In genomic region chr9:135770203-135770535, GRCh38 we compare ENCODE assay signal across 18 cellular contexts.
A peak's percentile ranks its signal among the peaks of the same experiment; 100 is the strongest.
DNase-seq lines count a peak whose midpoint lies in the region; ATAC-seq lines count a peak whose summit lies in the region.
"Had no signal": no experiment of that assay in that cellular context is flagged by ENCODE, and none has a peak within 500 bp of the region (broad histone marks: within the 10 kb centered on the region; RNA-seq: fewer than 3 reads in every experiment).

No MANE protein-coding gene starts in this region.

- H3K9me3 ChIP-seq in T-helper 17 cell (ENCODE audit: control insufficient read depth, low read length, poor library complexity, severe bottlenecking) (no peaks in the 10 kb centered on the region), trophoblast cell (ENCODE audit: insufficient read depth, low read depth, low read length) (peaks cover 30% of the 10 kb centered on the region)

- H3K4me3 Mint-ChIP-seq in T-helper 17 cell = no peak overlapping the region
- H3K4me3 Mint-ChIP-seq: CD4-positive, CD25-positive, alpha-beta regulatory T cell had no signal

- H3K27me3 Mint-ChIP-seq in T-helper 17 cell = peaks cover under 1% of the 10 kb centered on the region
- H3K27me3 Mint-ChIP-seq: CD4-positive, CD25-positive, alpha-beta regulatory T cell had no signal

- no peaks in the 10 kb centered on the region for H3K79me2 ChIP-seq in trophoblast cell (ENCODE audit: control insufficient read depth, insufficient read depth, low read length, poor library complexity)

- H4K12ac ChIP-seq in trophoblast cell (ENCODE audit: low read depth, low read length) = no peak overlapping the region

- no peak overlapping the region for H2BK5ac ChIP-seq in trophoblast cell (ENCODE audit: low read depth, low read length, poor library complexity)

- H3K4me1 ChIP-seq in trophoblast cell (ENCODE audit: control insufficient read depth in 1 of 2, insufficient read depth in 2 of 2, low read length in 2 of 2) = no peaks in the 10 kb centered on the region

- H3K4me3 ChIP-seq in trophoblast cell (ENCODE audit: low read depth, low read length) = no peak overlapping the region

- no peak overlapping the region for H4K8ac ChIP-seq in trophoblast cell (ENCODE audit: low read depth, low read length)

- H3K4ac ChIP-seq in trophoblast cell (ENCODE audit: low read depth, low read length) = no peak overlapping the region

- no peak overlapping the region for H2BK120ac ChIP-seq in trophoblast cell (ENCODE audit: insufficient read depth, low read length, poor library complexity)

- no peak overlapping the region for H4K91ac ChIP-seq in trophoblast cell (ENCODE audit: low read depth, low read length)

- H3K27me3 ChIP-seq in trophoblast cell (ENCODE audit: insufficient read depth, low read length) = no peaks in the 10 kb centered on the region

- ATAC-seq in T-helper 17 cell (peak; percentile 33), HG02885 (IDR thresholded peaks at IDR 0.05; ENCODE audit: poor library complexity, unreplicated experiment) (no peak)
- ATAC-seq: HepG2 had no signal

- H3K18ac ChIP-seq in trophoblast cell (ENCODE audit: low read length) = no peak overlapping the region

- no peak overlapping the region for H2BK12ac ChIP-seq in trophoblast cell (ENCODE audit: low read length)

- H3K79me1 ChIP-seq in trophoblast cell (ENCODE audit: low read length) = no peaks in the 10 kb centered on the region

- H2AFZ ChIP-seq in trophoblast cell (ENCODE audit: insufficient read depth, low read length, poor library complexity) = no peak overlapping the region

- H3K9ac ChIP-seq in trophoblast cell (ENCODE audit: low read length) = no peak overlapping the region

- H2AK5ac ChIP-seq in trophoblast cell (ENCODE audit: low read length) = no peak overlapping the region

- H3K27ac ChIP-seq in trophoblast cell (ENCODE audit: low read depth, low read length) = no peak overlapping the region

- no peak overlapping the region for H3K4me2 ChIP-seq in trophoblast cell (ENCODE audit: low read length)

- peaks cover 5% of the 10 kb centered on the region for H3K36me3 Mint-ChIP-seq in T-helper 17 cell (ENCODE audit: low read depth)
- H3K36me3 Mint-ChIP-seq: CD4-positive, CD25-positive, alpha-beta regulatory T cell had no signal

- no peak overlapping the region for H3K27ac Mint-ChIP-seq in T-helper 17 cell
- H3K27ac Mint-ChIP-seq: CD4-positive, CD25-positive, alpha-beta regulatory T cell had no signal

- peaks cover 6% of the 10 kb centered on the region for H3K4me1 Mint-ChIP-seq in T-helper 17 cell
- H3K4me1 Mint-ChIP-seq: CD4-positive, CD25-positive, alpha-beta regulatory T cell had no signal

- no peaks in the 10 kb centered on the region for H3K36me3 ChIP-seq in trophoblast cell (ENCODE audit: control insufficient read depth in 1 of 2, insufficient read depth in 2 of 2, low read length in 2 of 2)

- no CpG with 5 or more reads among the region's 19 CpGs for WGBS in trophoblast cell (ENCODE audit: extremely low coverage, insufficient coverage, insufficient read length)

- DNase-seq in NCI-H748 (lab: John Stamatoyannopoulos, UW; ENCODE audit: unreplicated experiment) (peak; percentile 21), NCI-H748 treated with DMSO at 0.1 percent for 48 hours (lab: John Stamatoyannopoulos, UW) (no peak), DMS53 (lab: John Stamatoyannopoulos, UW) (peak; percentile 90), NCI-H146 treated with DMSO at 0.1 percent for 48 hours (lab: John Stamatoyannopoulos, UW; ENCODE audit: unreplicated experiment) (peak; percentile 2), T-helper 17 cell (no peak), trophoblast cell (no peak), dermis blood vessel endothelial cell (no peak)
- DNase-seq: AML-193; CD4-positive, CD25-positive, alpha-beta regulatory T cell; Karpas-422; MM.1S; NCI-H1436; NCI-H2107; NCI-H446 treated with DMSO at 0.1 percent for 48 hours; OCI-M1; T-helper 1 cell had no signal

- H3K14ac ChIP-seq in trophoblast cell (ENCODE audit: low read length) = no peak overlapping the region

- no peak overlapping the region for H3K23ac ChIP-seq in trophoblast cell (ENCODE audit: low read length)

Comparison
In these comparisons a context has a peak if more than half of its experiments do, and no peak if none do; other contexts are left out.
1. DNase-seq: peak in NCI-H748 (single experiment), DMS53 (single experiment) and NCI-H146 treated with DMSO at 0.1 percent for 48 hours (single experiment); none in NCI-H748 treated with DMSO at 0.1 percent for 48 hours (single experiment), T-helper 17 cell (0 of 3), trophoblast cell (0 of 2) and dermis blood vessel endothelial cell (single experiment).